ENCODE assay signal across 1 cellular context in genomic region chr3:152011812-152012735, GRCh38.
TF ChIP-seq lines count a peak whose summit lies in the region.

No MANE protein-coding gene starts in this region.

TF ChIP-seq in GM23338, 12 proteins besides CTCF, POLR2A, EP300 and RAD21 (continued from another document):
- TF ChIP-seq REST (IDR thresholded peaks at IDR 0.05; ENCODE audit: unreplicated experiment) (no peak), EZH2 (IDR thresholded peaks at IDR 0.05; ENCODE audit: low read depth, unreplicated experiment) (no peak), EZH2phosphoT487 (IDR thresholded peaks at IDR 0.05; ENCODE audit: unreplicated experiment) (no peak), STAT1 (IDR thresholded peaks at IDR 0.05; ENCODE audit: unreplicated experiment) (no peak)
